2 cellular contexts compared by ENCODE assay signal in the genomic region with DNA sequence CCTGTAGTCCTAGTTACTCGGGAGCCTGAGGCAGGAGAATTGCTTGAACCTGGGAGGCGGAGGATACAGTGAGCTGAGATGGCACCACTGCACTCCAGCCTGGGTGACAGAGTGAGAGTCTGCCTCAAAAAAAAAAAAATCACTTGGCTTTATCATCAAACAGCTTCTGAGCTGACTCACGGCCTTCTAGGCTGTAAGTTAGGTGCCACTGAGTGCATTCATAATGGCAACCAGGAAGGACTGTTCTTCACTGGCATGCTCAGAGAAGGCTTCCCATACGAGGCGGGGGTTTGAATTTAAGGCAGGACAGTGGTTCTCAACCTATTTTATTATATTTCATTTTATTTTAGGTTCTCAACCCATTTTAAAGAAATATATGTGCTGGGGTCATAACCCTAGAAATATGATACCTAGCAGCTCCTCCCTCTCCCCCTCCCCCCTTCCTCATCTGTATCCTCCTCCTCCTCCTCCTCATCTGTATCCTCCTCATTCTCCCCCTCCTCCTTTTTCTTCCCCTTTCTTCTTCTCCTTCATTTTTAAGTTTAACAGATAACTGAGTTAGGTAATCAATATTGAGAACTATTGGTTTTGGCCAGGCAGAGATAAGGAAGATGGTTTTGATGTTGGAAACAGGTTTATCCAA.
TF ChIP-seq lines count a peak whose summit lies in the region.

No MANE protein-coding gene starts in this region.

TF ChIP-seq in A549, 52 proteins besides CTCF, POLR2A, EP300 and RAD21 (continued from another document):
- TF ChIP-seq HDAC2 (IDR thresholded peaks at IDR 0.05) (no peak), HOXB13 (CRISPR knock-in tag; IDR thresholded peaks at IDR 0.05; ENCODE audit: low read depth) (no peak)

TF ChIP-seq in GM23338, 12 proteins besides CTCF, POLR2A, EP300 and RAD21 (continued from another document):
- TF ChIP-seq, protein P1, sequence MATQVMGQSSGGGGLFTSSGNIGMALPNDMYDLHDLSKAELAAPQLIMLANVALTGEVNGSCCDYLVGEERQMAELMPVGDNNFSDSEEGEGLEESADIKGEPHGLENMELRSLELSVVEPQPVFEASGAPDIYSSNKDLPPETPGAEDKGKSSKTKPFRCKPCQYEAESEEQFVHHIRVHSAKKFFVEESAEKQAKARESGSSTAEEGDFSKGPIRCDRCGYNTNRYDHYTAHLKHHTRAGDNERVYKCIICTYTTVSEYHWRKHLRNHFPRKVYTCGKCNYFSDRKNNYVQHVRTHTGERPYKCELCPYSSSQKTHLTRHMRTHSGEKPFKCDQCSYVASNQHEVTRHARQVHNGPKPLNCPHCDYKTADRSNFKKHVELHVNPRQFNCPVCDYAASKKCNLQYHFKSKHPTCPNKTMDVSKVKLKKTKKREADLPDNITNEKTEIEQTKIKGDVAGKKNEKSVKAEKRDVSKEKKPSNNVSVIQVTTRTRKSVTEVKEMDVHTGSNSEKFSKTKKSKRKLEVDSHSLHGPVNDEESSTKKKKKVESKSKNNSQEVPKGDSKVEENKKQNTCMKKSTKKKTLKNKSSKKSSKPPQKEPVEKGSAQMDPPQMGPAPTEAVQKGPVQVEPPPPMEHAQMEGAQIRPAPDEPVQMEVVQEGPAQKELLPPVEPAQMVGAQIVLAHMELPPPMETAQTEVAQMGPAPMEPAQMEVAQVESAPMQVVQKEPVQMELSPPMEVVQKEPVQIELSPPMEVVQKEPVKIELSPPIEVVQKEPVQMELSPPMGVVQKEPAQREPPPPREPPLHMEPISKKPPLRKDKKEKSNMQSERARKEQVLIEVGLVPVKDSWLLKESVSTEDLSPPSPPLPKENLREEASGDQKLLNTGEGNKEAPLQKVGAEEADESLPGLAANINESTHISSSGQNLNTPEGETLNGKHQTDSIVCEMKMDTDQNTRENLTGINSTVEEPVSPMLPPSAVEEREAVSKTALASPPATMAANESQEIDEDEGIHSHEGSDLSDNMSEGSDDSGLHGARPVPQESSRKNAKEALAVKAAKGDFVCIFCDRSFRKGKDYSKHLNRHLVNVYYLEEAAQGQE (IDR thresholded peaks at IDR 0.05; ENCODE audit: unreplicated experiment) = no peak
- no peak for TF ChIP-seq CREB1 (CRISPR knock-in tag; IDR thresholded peaks at IDR 0.05; ENCODE audit: low read depth)
- TF ChIP-seq NANOG (IDR thresholded peaks at IDR 0.05; ENCODE audit: borderline replicate concordance) = no peak
- no peak for TF ChIP-seq ZNF331 (CRISPR knock-in tag; IDR thresholded peaks at IDR 0.05; ENCODE audit: low read depth)
- TF ChIP-seq ZNF114 (CRISPR knock-in tag; IDR thresholded peaks at IDR 0.05) = no peak
- TF ChIP-seq STAT1 (IDR thresholded peaks at IDR 0.05; ENCODE audit: unreplicated experiment) = no peak
- TF ChIP-seq POLR2AphosphoS5 (IDR thresholded peaks at IDR 0.05; ENCODE audit: low read depth) = no peak
- TF ChIP-seq ZNF462 (CRISPR knock-in tag; IDR thresholded peaks at IDR 0.05) = no peak
- no peak for TF ChIP-seq EZH2 (IDR thresholded peaks at IDR 0.05; ENCODE audit: low read depth, unreplicated experiment)
